ENCODE assay signal across 8 cellular contexts in the genomic region with DNA sequence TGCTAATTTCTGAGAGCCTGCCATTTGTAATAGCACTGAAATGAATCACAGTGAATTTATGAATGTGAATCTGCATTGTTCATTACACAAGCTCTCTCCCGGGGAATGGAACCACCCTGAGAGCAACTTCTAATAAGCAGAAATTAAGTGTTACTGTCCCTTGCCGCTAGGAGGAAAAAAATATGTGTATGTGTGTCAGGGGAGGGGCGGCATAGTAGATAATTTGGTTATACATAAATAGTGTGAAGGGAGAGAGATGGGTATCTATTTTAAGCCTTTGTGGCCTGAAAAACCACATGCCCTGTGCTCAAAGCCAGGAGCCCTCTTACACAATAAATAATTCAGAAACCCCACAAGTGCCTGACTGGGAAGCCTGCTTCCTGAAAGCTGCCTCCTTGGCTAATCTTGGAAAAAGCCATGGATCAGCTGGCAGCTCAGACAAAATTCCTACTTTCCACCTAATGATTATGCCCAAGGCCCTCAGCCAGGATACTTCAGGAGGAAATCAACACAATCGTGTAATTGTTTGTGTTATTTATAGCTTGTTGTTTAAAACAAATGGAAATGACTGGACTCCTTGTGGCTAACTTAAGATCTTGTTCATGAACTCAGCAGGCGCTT.
DNase-seq lines count a peak whose midpoint lies in the region; ATAC-seq and TF ChIP-seq lines count a peak whose summit lies in the region.

No MANE protein-coding gene starts in this region.

- H3K4me3 Mint-ChIP-seq in glutamatergic neuron (ENCODE audit: unreplicated experiment) = no peak overlapping the region

- ATAC-seq in GM21526 (IDR thresholded peaks at IDR 0.05; ENCODE audit: low FRiP score, unreplicated experiment) (peak; percentile 67), omental fat pad (ENCODE audit: low FRiP score) (no peak)

- H3K36me3 Mint-ChIP-seq in glutamatergic neuron (ENCODE audit: unreplicated experiment) = no peaks in the 10 kb centered on the region

- H3K27ac Mint-ChIP-seq in glutamatergic neuron (ENCODE audit: unreplicated experiment) = peak overlapping the region; percentile 56

- peaks cover 4% of the 10 kb centered on the region for H3K9me3 Mint-ChIP-seq in glutamatergic neuron (ENCODE audit: unreplicated experiment)

- no peaks in the 10 kb centered on the region for H3K27me3 Mint-ChIP-seq in glutamatergic neuron (ENCODE audit: unreplicated experiment)

- no peak for TF ChIP-seq CTCF in glutamatergic neuron (IDR thresholded peaks at IDR 0.05; ENCODE audit: partially characterized antibody, unreplicated experiment)
- no peak for TF ChIP-seq CTCF in omental fat pad (IDR thresholded peaks at IDR 0.05)

- peaks cover 20% of the 10 kb centered on the region for H3K4me1 Mint-ChIP-seq in glutamatergic neuron (ENCODE audit: low read depth, unreplicated experiment)

- peak; percentile 73 for DNase-seq in AG08395 (ENCODE audit: low spot score)
- peak; percentile 42 for DNase-seq in NCI-H526 treated with DMSO at 0.1 percent for 48 hours (lab: John Stamatoyannopoulos, UW)
- DNase-seq in glutamatergic neuron = no peak
- DNase-seq in omental fat pad (ENCODE audit: low spot score) = no peak
- DNase-seq in NCI-H2196 (lab: John Stamatoyannopoulos, UW; ENCODE audit: unreplicated experiment) = no peak
- DNase-seq in C1 segment of cervical spinal cord (lab: John Stamatoyannopoulos, UW) = no peak
- DNase-seq in activated CD8-positive, alpha-beta memory T cell treated with anti-CD3 and anti-CD28 coated beads for 24 hours = no peak

Comparison
In these comparisons a context has a peak if more than half of its experiments do, and no peak if none do; other contexts are left out.
1. DNase-seq: peak in AG08395 (single experiment) and NCI-H526 treated with DMSO at 0.1 percent for 48 hours (single experiment); none in glutamatergic neuron (single experiment), omental fat pad (single experiment), NCI-H2196 (single experiment), C1 segment of cervical spinal cord (0 of 14) and activated CD8-positive, alpha-beta memory T cell treated with anti-CD3 and anti-CD28 coated beads for 24 hours (single experiment).